25 cellular contexts compared by ENCODE assay signal in the genomic region with DNA sequence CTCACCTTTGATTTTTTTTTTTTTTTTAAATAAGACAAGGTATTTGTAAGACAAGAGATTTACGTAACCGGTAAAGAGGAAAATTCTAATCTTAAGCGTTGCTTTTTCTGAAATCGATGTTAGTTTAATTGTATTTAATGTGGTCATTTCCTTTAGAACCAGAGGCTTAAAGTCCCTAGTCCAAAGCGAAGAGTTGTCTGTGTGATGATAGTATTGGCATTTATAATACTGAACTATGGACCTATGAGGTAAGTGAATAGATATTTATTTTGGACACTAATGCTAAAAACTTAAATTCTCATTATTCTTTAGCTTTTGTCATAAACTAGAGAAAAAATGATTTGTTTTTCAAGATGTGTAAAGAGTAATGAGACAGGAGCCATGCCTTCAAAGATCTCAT. TPM values are rescaled to one million over a fixed set of nuclear protein-coding genes. Genes with fewer than 3 reads are reported as not detected.
DNase-seq lines count a peak whose midpoint lies in the region; ATAC-seq, FAIRE-seq and TF ChIP-seq lines count a peak whose summit lies in the region.
"Had no signal": no experiment of that assay in that cellular context is flagged by ENCODE, and none has a peak within 500 bp of the region (broad histone marks: within the 10 kb centered on the region; RNA-seq: fewer than 3 reads in every experiment).

No MANE protein-coding gene starts in this region.

- no peaks in the 10 kb centered on the region for H3K27me3 Mint-ChIP-seq in T-helper 17 cell
- H3K27me3 Mint-ChIP-seq: CD4-positive, alpha-beta memory T cell; CD4-positive, CD25-positive, alpha-beta regulatory T cell; CD8-positive, alpha-beta memory T cell had no signal

- peaks cover 17% of the 10 kb centered on the region for H3K4me1 Mint-ChIP-seq in T-helper 17 cell
- H3K4me1 Mint-ChIP-seq: CD14-positive monocyte had no signal

- H3K36me3 Mint-ChIP-seq in T-helper 17 cell (ENCODE audit: low read depth), result peaks cover 23% of the 10 kb centered on the region

- WGBS in right lobe of liver (ENCODE audit: insufficient coverage, low coverage, low lambda C conversion rate, missing lambda C conversion rate), result 35% methylated on average over 5 of the region's 5 CpGs

- H3K4me3 Mint-ChIP-seq in T-helper 17 cell, result no peak overlapping the region
- H3K4me3 Mint-ChIP-seq: CD14-positive monocyte; CD4-positive, alpha-beta memory T cell; CD4-positive, CD25-positive, alpha-beta regulatory T cell; CD8-positive, alpha-beta memory T cell had no signal

- peak; percentile 11 for FAIRE-seq in TTC549 (lab: Jason Lieb, UNC)
- FAIRE-seq: A204.1, GM12878, GM18507 had no signal

- no peaks in the 10 kb centered on the region for H3K27me3 ChIP-seq in right lobe of liver
- H3K27me3 ChIP-seq: BE2C, BLaER1 had no signal

- H3K4me3 ChIP-seq in right lobe of liver, result no peak overlapping the region
- H3K4me3 ChIP-seq: BLaER1, GM12878 had no signal

- DNase-seq in T-helper 17 cell (no peak), right lobe of liver (no peak), OCI-M2 (lab: John Stamatoyannopoulos, UW; ENCODE audit: unreplicated experiment) (no peak)
- DNase-seq: 8988T; ACHN; BE2C; C1 segment of cervical spinal cord; CD4-positive, alpha-beta memory T cell; CD4-positive, CD25-positive, alpha-beta regulatory T cell; CD8-positive, alpha-beta memory T cell; COR-L47; DMS 273 treated with DMSO at 0.1 percent for 48 hours; DMS153; DMS53; DMS79; DND-41; EL; GDM1 had no signal

- peaks cover 0 to 10% (median 0%) of the 10 kb centered on the region in 4 donors for H3K4me1 ChIP-seq in right lobe of liver
- H3K4me1 ChIP-seq: BE2C, BLaER1 had no signal

- peak overlapping the region; percentile 5 for H3K27ac Mint-ChIP-seq in T-helper 17 cell
- H3K27ac Mint-ChIP-seq: CD4-positive, alpha-beta memory T cell; CD4-positive, CD25-positive, alpha-beta regulatory T cell; CD8-positive, alpha-beta memory T cell had no signal

- H3K9me3 ChIP-seq in T-helper 17 cell (ENCODE audit: control insufficient read depth, low read length, poor library complexity, severe bottlenecking) (no peaks in the 10 kb centered on the region), right lobe of liver (no peaks in the 10 kb centered on the region)
- H3K9me3 ChIP-seq: BE2C, BLaER1 had no signal

- H3K36me3 ChIP-seq in right lobe of liver, result peaks cover 0 to 17% (median 0%) of the 10 kb centered on the region in 4 donors

- no peak for TF ChIP-seq POLR2A in right lobe of liver (IDR thresholded peaks at IDR 0.05)

- TF ChIP-seq CTCF in right lobe of liver (IDR thresholded peaks at IDR 0.05), result no peak

- ATAC-seq in T-helper 17 cell (no peak), right lobe of liver (peak in 3 of 4 donors; percentile 26 to 75 (median 45)), HG03025 (IDR thresholded peaks at IDR 0.05; ENCODE audit: low FRiP score, unreplicated experiment) (no peak)
- ATAC-seq: GM12878 had no signal

- intact Hi-C loops in right lobe of liver (cut with DNase I), result no loop called here

- no peak overlapping the region for H3K27ac ChIP-seq in right lobe of liver
- H3K27ac ChIP-seq: BLaER1 had no signal

RNA-seq across cellular contexts. Expression of a gene that starts 54.8 kb away (rescaled TPM):
- total RNA-seq in T-helper 17 cell, result 10 to 100 TPM; 17.0 to 18.6 TPM
- 10 to 100 TPM; 16.5 to 24.4 (median 20.4) TPM for total RNA-seq in right lobe of liver

Comparison
In these comparisons a context has a peak if more than half of its experiments do, and no peak if none do; other contexts are left out.
1. ATAC-seq: peak in right lobe of liver (3 of 4); none in T-helper 17 cell (single experiment) and HG03025 (single experiment).